Comparison of ENCODE assay signal across 9 cellular contexts in genomic region chr11:119134389-119134978, GRCh38. TPM values are rescaled to one million over a fixed set of nuclear protein-coding genes. Genes with fewer than 3 reads are reported as not detected.
DNase-seq lines count a peak whose midpoint lies in the region; ATAC-seq and TF ChIP-seq lines count a peak whose summit lies in the region.
"Had no signal": no experiment of that assay in that cellular context is flagged by ENCODE, and none has a peak within 500 bp of the region (broad histone marks: within the 10 kb centered on the region; RNA-seq: fewer than 3 reads in every experiment).

No MANE protein-coding gene starts in this region.

- H4K20me1 ChIP-seq in OCI-LY3 (ENCODE audit: insufficient read depth, low read length): no peaks in the 10 kb centered on the region

- H3K9me3 ChIP-seq in OCI-LY3 (ENCODE audit: insufficient read depth, low read length) (no peaks in the 10 kb centered on the region), psoas muscle (no peaks in the 10 kb centered on the region)

- no peaks in the 10 kb centered on the region for H3K79me2 ChIP-seq in OCI-LY3 (ENCODE audit: low read length)

- H3K4me1 ChIP-seq in OCI-LY3 (ENCODE audit: low read length) (no peaks in the 10 kb centered on the region), psoas muscle (no peaks in the 10 kb centered on the region)

- DNase-seq in GM12865 (ENCODE audit: low read depth) (no peak), epithelial cell of esophagus (ENCODE audit: low read depth) (peak; percentile 20), psoas muscle (no peak), NK-92 (lab: John Stamatoyannopoulos, UW; ENCODE audit: unreplicated experiment) (no peak), HCEC 1CT (no peak)
- DNase-seq: NCI-H524; stimulated activated naive CD4-positive, alpha-beta T cell had no signal

- 66 to 70% (median 67%) methylated on average over 4 of the region's 4 CpGs for WGBS in psoas muscle, 3 donors

- no peak overlapping the region for H3K4me2 ChIP-seq in OCI-LY3 (ENCODE audit: low read length)

- no peak overlapping the region for H3K9ac ChIP-seq in OCI-LY3 (ENCODE audit: low read length)

- TF ChIP-seq CTCF in GM12865 (IDR thresholded peaks at IDR 0.05; ENCODE audit: insufficient read depth, low read depth, low read length, missing control alignments) (peak; percentile 54), OCI-LY3 (IDR thresholded peaks at IDR 0.05; ENCODE audit: low read depth, low read length) (peak; percentile 51), epithelial cell of esophagus (IDR thresholded peaks at IDR 0.05; ENCODE audit: insufficient read depth, low read depth, low read length, missing control alignments) (peak; percentile 58), psoas muscle (IDR thresholded peaks at IDR 0.05) (peak; percentile 34)

- no peak overlapping the region for H2AFZ ChIP-seq in OCI-LY3 (ENCODE audit: low read depth, low read length)

- peaks cover 40% of the 10 kb centered on the region for H3K36me3 ChIP-seq in OCI-LY3 (replicated peaks; ENCODE audit: low read depth, low read length)
- H3K36me3 ChIP-seq in psoas muscle (ENCODE audit: insufficient read depth in 1 of 2, low read depth in 1 of 2): peaks cover 0 to 56% of the 10 kb centered on the region in 2 donors

- H3K4me3 ChIP-seq in GM12865 (ENCODE audit: low read depth, low read length) (no peak overlapping the region), OCI-LY3 (ENCODE audit: low read length) (no peak overlapping the region), epithelial cell of esophagus (ENCODE audit: low read length) (no peak overlapping the region), psoas muscle (no peak overlapping the region)

- H3K27me3 ChIP-seq in OCI-LY3 (ENCODE audit: low read depth, low read length) (no peaks in the 10 kb centered on the region), psoas muscle (ENCODE audit: insufficient read depth in 3 of 3, low read length in 2 of 3) (no peaks in the 10 kb centered on the region)

- H3K27ac ChIP-seq in OCI-LY3 (ENCODE audit: low read length) (no peak overlapping the region), psoas muscle (no peak overlapping the region)

- intact Hi-C loops in psoas muscle (cut with DNase I): no loop called here

- peak in 3 of 4 donors; percentile 22 to 42 (median 27) for ATAC-seq in psoas muscle
- no peak for ATAC-seq in GM18870 (IDR thresholded peaks at IDR 0.05; ENCODE audit: unreplicated experiment)

RNA-seq across cellular contexts. Expression of gene HINFP, which starts 13.1 kb away (rescaled TPM):
- total RNA-seq in psoas muscle: 10 to 100 TPM; 10.1 to 16.2 (median 14.3) TPM
- polyA plus RNA-seq in psoas muscle: 10 to 100 TPM in 2 of 3 donors, 1 to 10 TPM in 1; 8.3 to 20.6 (median 10.9) TPM

RNA-seq across cellular contexts. Expression of gene ABCG4, which starts 14.4 kb away (rescaled TPM):
- under 1 TPM in 3 of 4 donors, not detected in 1; 0.12 to 0.38 (median 0.30) TPM for total RNA-seq in psoas muscle
- under 1 TPM; 0.03 to 0.22 (median 0.08) TPM for polyA plus RNA-seq in psoas muscle

RNA-seq across cellular contexts. Expression of gene C2CD2L, which starts 27.3 kb away (rescaled TPM):
- total RNA-seq in psoas muscle: 10 to 100 TPM; 10.9 to 16.8 (median 15.0) TPM
- 10 to 100 TPM; 14.5 to 28.7 (median 15.2) TPM for polyA plus RNA-seq in psoas muscle

RNA-seq across cellular contexts. Expression of gene DPAGT1, which starts 32.8 kb away (rescaled TPM):
- total RNA-seq in psoas muscle: 10 to 100 TPM in 3 of 4 donors, 1 to 10 TPM in 1; 9.4 to 12.9 (median 12.3) TPM
- polyA plus RNA-seq in psoas muscle: 10 to 100 TPM; 12.1 to 38.7 (median 27.3) TPM

RNA-seq across cellular contexts. Expression of gene NLRX1, which starts 34.0 kb away (rescaled TPM):
- total RNA-seq in psoas muscle: 10 to 100 TPM; 18.1 to 28.7 (median 27.1) TPM
- polyA plus RNA-seq in psoas muscle: 10 to 100 TPM in 2 of 3 donors, 1 to 10 TPM in 1; 8.8 to 15.4 (median 10.3) TPM
